ENCODE assay signal across 24 cellular contexts in genomic region chr3:10762116-10762515, GRCh38. TPM values are rescaled to one million over a fixed set of nuclear protein-coding genes. Genes with fewer than 3 reads are reported as not detected.
"Had no signal": no experiment of that assay in that cellular context is flagged by ENCODE, and none has a peak within 500 bp of the region (broad histone marks: within the 10 kb centered on the region; RNA-seq: fewer than 3 reads in every experiment).

No MANE protein-coding gene starts in this region.

- H3K9ac ChIP-seq: parathyroid adenoma had no signal

- H3K4me3 Mint-ChIP-seq: effector memory CD8-positive, alpha-beta T cell; natural killer cell; neural crest cell; stimulated activated memory B cell treated with anti-CD40 and anti-IgM and Interleukin-4, amounts not matched to agents 10 μg/mL and 1 μg/mL and 100 μg/mL, for 72 hours; type B pancreatic cell had no signal

- H3K4me1 ChIP-seq: lower lobe of right lung, parathyroid adenoma, testis, tibial artery had no signal

- H3K79me2 ChIP-seq: parathyroid adenoma had no signal

- ATAC-seq: effector memory CD8-positive, alpha-beta T cell; left ventricle myocardium superior; lower lobe of right lung; natural killer cell; sciatic nerve; stimulated activated memory B cell treated with anti-CD40 and anti-IgM and Interleukin-4, amounts not matched to agents 10 μg/mL and 1 μg/mL and 100 μg/mL, for 72 hours; stimulated activated naive CD8-positive, alpha-beta T cell treated with anti-CD3 and anti-CD28 coated beads, Interleukin-15, Interleukin-2, amounts not matched to agents 100 U/mL and 50 U/mL, for 24 hours had no signal

- H3K4me2 ChIP-seq: smooth muscle cell had no signal

- H3K27ac Mint-ChIP-seq: effector memory CD8-positive, alpha-beta T cell; natural killer cell; progenitor cell of endocrine pancreas; stimulated activated memory B cell treated with anti-CD40 and anti-IgM and Interleukin-4, amounts not matched to agents 10 μg/mL and 1 μg/mL and 100 μg/mL, for 72 hours; type B pancreatic cell had no signal

- H3K27ac ChIP-seq: esophagus squamous epithelium, lower lobe of right lung, neutrophil, parathyroid adenoma, testis, tibial artery had no signal

- H2AFZ ChIP-seq: parathyroid adenoma had no signal

- H3K36me3 ChIP-seq: esophagus squamous epithelium, lower lobe of right lung, neutrophil, tibial artery had no signal

- H3K9me3 ChIP-seq: esophagus squamous epithelium, lower lobe of right lung, neutrophil, testis, tibial artery had no signal

- H3K9me3 Mint-ChIP-seq: effector memory CD8-positive, alpha-beta T cell; natural killer cell; neural crest cell; stimulated activated memory B cell treated with anti-CD40 and anti-IgM and Interleukin-4, amounts not matched to agents 10 μg/mL and 1 μg/mL and 100 μg/mL, for 72 hours; type B pancreatic cell had no signal

- H3K36me3 Mint-ChIP-seq: natural killer cell; stimulated activated memory B cell treated with anti-CD40 and anti-IgM and Interleukin-4, amounts not matched to agents 10 μg/mL and 1 μg/mL and 100 μg/mL, for 72 hours; type B pancreatic cell had no signal

- H3K27me3 ChIP-seq: testis had no signal

- H3K4me3 ChIP-seq: esophagus squamous epithelium, lower lobe of right lung, smooth muscle cell, testis, tibial artery had no signal

- DNase-seq: cortex of kidney; effector memory CD8-positive, alpha-beta T cell; erythroblast; esophagus squamous epithelium; foreskin melanocyte; hypothalamus; left ventricle myocardium superior; lower lobe of right lung; natural killer cell; stimulated activated CD4-positive, alpha-beta T cell treated with anti-CD3 and anti-CD28 coated beads, Interleukin-12 subunit alpha, Interleukin-12 subunit beta, amount 100 ng/mL, for 4 hours; stimulated activated CD4-positive, alpha-beta T cell treated with anti-CD3 and anti-CD28 coated beads, Interleukin-4, amount 100 ng/mL, for 4 hours; stimulated activated naive CD8-positive, alpha-beta T cell treated with anti-CD3 and anti-CD28 coated beads, Interleukin-15, Interleukin-2, amounts not matched to agents 100 U/mL and 50 U/mL, for 24 hours; substantia nigra; testis; tibial artery had no signal

- H3K4me1 Mint-ChIP-seq: natural killer cell; stimulated activated memory B cell treated with anti-CD40 and anti-IgM and Interleukin-4, amounts not matched to agents 10 μg/mL and 1 μg/mL and 100 μg/mL, for 72 hours had no signal

RNA-seq across cellular contexts. Expression of gene SLC6A11, which starts 53.9 kb away (rescaled TPM):
- total RNA-seq: dermis microvascular lymphatic vessel endothelial cell, left ventricle myocardium superior, lower lobe of right lung, natural killer cell, smooth muscle cell had no signal
- polyA plus RNA-seq: smooth muscle cell had no signal
